19 cellular contexts compared by ENCODE assay signal in the genomic region with DNA sequence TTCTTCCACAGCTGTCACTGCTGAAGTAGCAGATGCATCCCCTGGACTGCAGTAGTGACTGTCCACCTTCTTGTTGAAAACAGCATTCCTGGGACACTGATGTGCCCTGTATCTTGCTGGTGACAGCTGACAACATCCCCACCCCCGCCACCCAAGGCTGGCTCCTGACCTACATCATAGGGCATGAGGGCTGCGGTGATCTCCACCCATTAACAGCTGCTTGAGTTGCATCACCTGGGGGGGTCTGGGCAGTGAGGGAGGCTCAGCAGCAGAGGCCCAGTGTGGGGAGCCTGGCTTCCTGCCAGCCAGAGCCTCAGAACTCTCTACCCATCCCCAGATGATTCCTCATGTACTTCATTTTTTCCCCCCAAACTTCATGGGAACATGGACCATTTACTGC. TPM values are rescaled to one million over a fixed set of nuclear protein-coding genes. Genes with fewer than 3 reads are reported as not detected.
DNase-seq lines count a peak whose midpoint lies in the region; ATAC-seq, FAIRE-seq and TF ChIP-seq lines count a peak whose summit lies in the region.
"Had no signal": no experiment of that assay in that cellular context is flagged by ENCODE, and none has a peak within 500 bp of the region (broad histone marks: within the 10 kb centered on the region; RNA-seq: fewer than 3 reads in every experiment).

No MANE protein-coding gene starts in this region.

- H3K4me2 ChIP-seq in PC-3 (ENCODE audit: low read length): no peak overlapping the region

- no peaks in the 10 kb centered on the region for H3K79me2 ChIP-seq in PC-3 (ENCODE audit: low read length)

- ATAC-seq in WTC11 (no peak), PC-3 (no peak), pancreas (no peak)
- ATAC-seq: left lobe of liver; right cardiac atrium; Right ventricle myocardium inferior; stimulated activated naive B cell treated with anti-CD40 and anti-IgM and Interleukin-4, amounts not matched to agents 10 μg/mL and 1 μg/mL and 100 μg/mL, for 72 hours had no signal

- POLR2A ChIA-PET in WTC11 (lab: Charles Lee): no interaction called here
- POLR2A ChIA-PET in PC-3 (lab: Charles Lee; ENCODE audit: unreplicated experiment): no interaction called here

- H3K9ac ChIP-seq in stomach smooth muscle (ENCODE audit: low read length in 2 of 2) (peak overlapping the region in 1 of 2 donors; percentile 71), PC-3 (ENCODE audit: low read length) (no peak overlapping the region)

- no peak overlapping the region for H3K27ac Mint-ChIP-seq in WTC11
- H3K27ac Mint-ChIP-seq: activated CD4-positive, alpha-beta T cell treated with anti-CD3 and anti-CD28 coated beads, Interleukin-2, amount 10 ng/mL, durations not matched to agents 7 days and 5 days; CD8-positive, alpha-beta memory T cell; stimulated activated naive B cell treated with anti-CD40 and anti-IgM and Interleukin-4, amounts not matched to agents 10 μg/mL and 1 μg/mL and 100 μg/mL, for 72 hours had no signal

- TF ChIP-seq CTCF in WTC11 (IDR thresholded peaks at IDR 0.05): no peak
- no peak for TF ChIP-seq CTCF in PC-3 (conservative IDR thresholded peaks at IDR 0.05; ENCODE audit: low read depth, low read length)
- no peak for TF ChIP-seq CTCF in pancreas (IDR thresholded peaks at IDR 0.05)

- peaks cover 42% of the 10 kb centered on the region for H3K4me1 Mint-ChIP-seq in WTC11
- H3K4me1 Mint-ChIP-seq: activated CD4-positive, alpha-beta T cell treated with anti-CD3 and anti-CD28 coated beads, Interleukin-2, amount 10 ng/mL, durations not matched to agents 7 days and 5 days had no signal

- no TSS peak for BruUV-seq in PC-3 (replicated peaks; lab: Mats Ljungman, UMichigan)

- CTCF ChIA-PET in WTC11 (lab: Charles Lee) (interaction anchor here (1.4 kb wide), 1 partner anchor 9 kb away, joined by 3 read pairs; no protein-coding TSS in a partner anchor), PC-3 (lab: Charles Lee) (no interaction called here)

- no peaks in the 10 kb centered on the region for H3K9me2 ChIP-seq in PC-3 (replicated peaks; ENCODE audit: low read length)

- H2AFZ ChIP-seq in PC-3 (ENCODE audit: low read length): no peak overlapping the region

- no peak overlapping the region for H3K4me3 Mint-ChIP-seq in WTC11
- H3K4me3 Mint-ChIP-seq: activated CD4-positive, alpha-beta T cell treated with anti-CD3 and anti-CD28 coated beads, Interleukin-2, amount 10 ng/mL, durations not matched to agents 7 days and 5 days; CD8-positive, alpha-beta memory T cell; stimulated activated naive B cell treated with anti-CD40 and anti-IgM and Interleukin-4, amounts not matched to agents 10 μg/mL and 1 μg/mL and 100 μg/mL, for 72 hours had no signal

- H3F3A ChIP-seq in PC-3 (ENCODE audit: low read length, unreplicated experiment): no peaks in the 10 kb centered on the region

- DNase-seq in HTR-8/SVneo (ENCODE audit: insufficient read length, low spot score) (no peak), WTC11 (ENCODE audit: low spot score) (peak; percentile 17), PC-3 (no peak), pancreas (no peak), SKM-1 treated with dmso at 0.1 percent for 144 hours (lab: John Stamatoyannopoulos, UW; ENCODE audit: unreplicated experiment) (no peak)
- no peak for DNase-seq in activated CD8-positive, alpha-beta memory T cell treated with anti-CD3 and anti-CD28 coated beads, Interleukin-2, amount 50 U/mL, for 4 hours
- DNase-seq: activated CD4-positive, alpha-beta T cell treated with anti-CD3 and anti-CD28 coated beads, Interleukin-2, amount 10 ng/mL, durations not matched to agents 7 days and 5 days; CD8-positive, alpha-beta memory T cell; DND-41; MV-4-11; NCI-H1930; right cardiac atrium; stimulated activated naive B cell treated with anti-CD40 and anti-IgM and Interleukin-4, amounts not matched to agents 10 μg/mL and 1 μg/mL and 100 μg/mL, for 72 hours had no signal

- 54 to 74% methylated on average over 2 of the region's 2 CpGs for WGBS in pancreas, 2 donors

- H3K27me3 Mint-ChIP-seq in WTC11 (ENCODE audit: low read depth): peaks cover 24% of the 10 kb centered on the region

- H3K9me3 Mint-ChIP-seq in WTC11: no peaks in the 10 kb centered on the region
- H3K9me3 Mint-ChIP-seq: activated CD4-positive, alpha-beta T cell treated with anti-CD3 and anti-CD28 coated beads, Interleukin-2, amount 10 ng/mL, durations not matched to agents 7 days and 5 days; stimulated activated naive B cell treated with anti-CD40 and anti-IgM and Interleukin-4, amounts not matched to agents 10 μg/mL and 1 μg/mL and 100 μg/mL, for 72 hours had no signal

- peaks cover 3 to 5% of the 10 kb centered on the region in 2 donors for H3K36me3 ChIP-seq in stomach smooth muscle (ENCODE audit: control insufficient read depth in 2 of 2, insufficient read depth in 2 of 2, low read length in 2 of 2)
- no peaks in the 10 kb centered on the region for H3K36me3 ChIP-seq in PC-3 (ENCODE audit: low read depth, low read length)
- no peaks in the 10 kb centered on the region for H3K36me3 ChIP-seq in pancreas
- H3K36me3 ChIP-seq: cardiac muscle cell, vagina had no signal

- H3K4me3 ChIP-seq in stomach smooth muscle (ENCODE audit: low read length in 2 of 2): peak overlapping the region; percentile 71 to 97
- H3K4me3 ChIP-seq in PC-3 (ENCODE audit: low read length): no peak overlapping the region
- no peak overlapping the region for H3K4me3 ChIP-seq in pancreas
- H3K4me3 ChIP-seq: cardiac muscle cell, vagina had no signal

- H3K4me1 ChIP-seq in stomach smooth muscle (ENCODE audit: control insufficient read depth, insufficient read depth, low read length) (peaks cover 52% of the 10 kb centered on the region), PC-3 (ENCODE audit: insufficient read depth, low read length) (no peaks in the 10 kb centered on the region), pancreas (peaks cover 10 to 13% (median 13%) of the 10 kb centered on the region in 3 donors)

- H3K9me3 ChIP-seq in stomach smooth muscle (ENCODE audit: control insufficient read depth in 2 of 2, low read length in 2 of 2) (no peaks in the 10 kb centered on the region), PC-3 (ENCODE audit: low read length) (no peaks in the 10 kb centered on the region), pancreas (no peaks in the 10 kb centered on the region)
- H3K9me3 ChIP-seq: vagina had no signal

- H3K27me3 ChIP-seq in layer of hippocampus (ENCODE audit: control insufficient read depth, insufficient read depth, low read length) (no peaks in the 10 kb centered on the region), stomach smooth muscle (ENCODE audit: control insufficient read depth in 1 of 2, insufficient read depth in 2 of 2, low read length in 2 of 2) (no peaks in the 10 kb centered on the region), PC-3 (ENCODE audit: low read length) (peaks cover 62% of the 10 kb centered on the region), pancreas (no peaks in the 10 kb centered on the region)
- H3K27me3 ChIP-seq: vagina had no signal

- H3K27ac ChIP-seq in layer of hippocampus (ENCODE audit: low read depth, low read length) (peak overlapping the region; percentile 42), stomach smooth muscle (ENCODE audit: low read length) (peak overlapping the region; percentile 58), PC-3 (ENCODE audit: low read length) (no peak overlapping the region), pancreas (no peak overlapping the region)
- H3K27ac ChIP-seq: cardiac muscle cell, vagina had no signal

- peak; percentile 4 for FAIRE-seq in HTR-8/SVneo (lab: Jason Lieb, UNC)
- no peak for FAIRE-seq in pancreas (lab: Jason Lieb, UNC)

- intact Hi-C loops in PC-3 (cut with micrococcal nuclease) (no loop called here), pancreas (cut with DNase I) (no loop called here)

- H4K20me1 ChIP-seq in PC-3 (ENCODE audit: low read length): no peaks in the 10 kb centered on the region

- H3K36me3 Mint-ChIP-seq in WTC11: peaks cover 2% of the 10 kb centered on the region; the same call in 1 of the 2 replicates
- H3K36me3 Mint-ChIP-seq: CD8-positive, alpha-beta memory T cell; stimulated activated naive B cell treated with anti-CD40 and anti-IgM and Interleukin-4, amounts not matched to agents 10 μg/mL and 1 μg/mL and 100 μg/mL, for 72 hours had no signal

TF ChIP-seq in WTC11, 78 proteins besides CTCF, POLR2A, EP300 and RAD21 (continues in another document):
- no peak for TF ChIP-seq OVOL2 (CRISPR knock-in tag; IDR thresholded peaks at IDR 0.05; ENCODE audit: borderline replicate concordance)
- TF ChIP-seq, protein P1, sequence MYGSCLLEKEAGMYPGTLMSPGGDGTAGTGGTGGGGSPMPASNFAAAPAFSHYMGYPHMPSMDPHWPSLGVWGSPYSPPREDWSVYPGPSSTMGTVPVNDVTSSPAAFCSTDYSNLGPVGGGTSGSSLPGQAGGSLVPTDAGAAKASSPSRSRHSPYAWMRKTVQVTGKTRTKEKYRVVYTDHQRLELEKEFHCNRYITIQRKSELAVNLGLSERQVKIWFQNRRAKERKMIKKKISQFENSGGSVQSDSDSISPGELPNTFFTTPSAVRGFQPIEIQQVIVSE (CRISPR knock-in tag; IDR thresholded peaks at IDR 0.05; ENCODE audit: borderline replicate concordance): no peak

RNA-seq across cellular contexts. Expression of gene PRUNE2, which starts 4.1 kb away (rescaled TPM):
- total RNA-seq in WTC11 (2021) (9.3 to 13.1 TPM (median 9.6 TPM) in 3 replicates), PC-3 (2014; rRNA removed) (not detected in 2 replicates), pancreas (10 to 100 TPM in 1 of 6 donors, 1 to 10 TPM in 5; 1.4 to 13.5 (median 4.5) TPM)
- polyA plus RNA-seq in pancreas: 10 to 100 TPM in 1 of 2 donors, 1 to 10 TPM in 1; 3.6 to 19.1 TPM

Comparison
In these comparisons a context has a peak if more than half of its experiments do, and no peak if none do; other contexts are left out.
1. H3K27ac ChIP-seq: peak in layer of hippocampus (single experiment) and stomach smooth muscle (single experiment); none in PC-3 (single experiment) and pancreas (0 of 4).
2. H3K4me3 ChIP-seq: peak in stomach smooth muscle (2 of 2); none in PC-3 (single experiment) and pancreas (0 of 4).